Comparison of ENCODE assay signal across 1 cellular context in the genomic region with DNA sequence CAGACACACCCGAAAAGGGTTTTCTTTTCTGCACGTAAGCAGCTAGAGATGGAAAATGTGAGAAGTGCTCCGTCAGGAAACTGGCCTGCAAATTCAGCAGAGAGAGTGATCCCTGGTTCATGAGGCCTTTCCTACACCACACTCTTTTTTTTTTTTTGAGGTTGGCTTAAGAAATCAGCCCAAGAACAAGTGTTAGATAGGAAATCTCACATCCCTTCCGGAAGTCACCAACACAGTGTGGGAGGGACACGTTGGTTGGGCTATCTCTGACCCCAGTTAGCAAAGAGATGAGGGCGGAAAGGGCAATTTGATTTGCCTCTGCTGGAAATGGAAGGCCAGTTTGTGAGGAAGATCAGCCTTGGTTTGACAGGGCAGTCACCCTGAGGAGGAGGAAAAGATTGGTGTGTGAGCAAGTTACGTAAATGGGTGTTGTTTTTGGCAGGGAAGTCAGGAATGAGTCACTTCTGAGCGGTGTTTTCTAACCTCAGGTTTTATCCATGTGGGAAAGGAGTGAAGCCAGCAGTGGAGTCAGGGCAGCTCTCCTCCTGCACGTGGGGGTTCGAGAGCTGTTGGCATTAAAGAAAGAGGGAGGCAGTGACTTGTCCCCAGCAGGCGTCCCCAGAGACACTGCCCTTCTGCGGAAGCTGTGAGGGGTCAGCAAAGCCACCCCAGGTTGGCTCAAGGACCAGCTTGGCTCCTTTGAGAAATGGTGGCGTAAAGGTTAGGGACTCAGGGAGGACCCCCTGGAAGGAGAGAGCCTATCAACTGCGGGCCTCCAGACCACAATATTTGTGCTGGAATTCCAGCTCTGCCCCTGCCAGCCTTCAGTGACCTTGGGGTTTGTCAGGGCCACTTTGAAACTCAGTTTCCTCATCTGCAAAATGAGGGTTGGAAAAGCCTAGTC.
TF ChIP-seq lines count a peak whose summit lies in the region.

No MANE protein-coding gene starts in this region.

TF ChIP-seq in K562, 482 proteins besides CTCF, POLR2A, EP300 and RAD21 (continued from another document and continues in another):
- TF ChIP-seq, protein P1, sequence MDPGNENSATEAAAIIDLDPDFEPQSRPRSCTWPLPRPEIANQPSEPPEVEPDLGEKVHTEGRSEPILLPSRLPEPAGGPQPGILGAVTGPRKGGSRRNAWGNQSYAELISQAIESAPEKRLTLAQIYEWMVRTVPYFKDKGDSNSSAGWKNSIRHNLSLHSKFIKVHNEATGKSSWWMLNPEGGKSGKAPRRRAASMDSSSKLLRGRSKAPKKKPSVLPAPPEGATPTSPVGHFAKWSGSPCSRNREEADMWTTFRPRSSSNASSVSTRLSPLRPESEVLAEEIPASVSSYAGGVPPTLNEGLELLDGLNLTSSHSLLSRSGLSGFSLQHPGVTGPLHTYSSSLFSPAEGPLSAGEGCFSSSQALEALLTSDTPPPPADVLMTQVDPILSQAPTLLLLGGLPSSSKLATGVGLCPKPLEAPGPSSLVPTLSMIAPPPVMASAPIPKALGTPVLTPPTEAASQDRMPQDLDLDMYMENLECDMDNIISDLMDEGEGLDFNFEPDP (CRISPR knock-in tag; IDR thresholded peaks at IDR 0.05), result 0 out of 2 replicates have a peak, but pooled peaks have one; percentile 17
- TF ChIP-seq ZNF586 (CRISPR knock-in tag; conservative IDR thresholded peaks at IDR 0.05) (no peak), HNRNPUL1 (IDR thresholded peaks at IDR 0.05; ENCODE audit: low read length) (no peak), PPARD (CRISPR knock-in tag; IDR thresholded peaks at IDR 0.05) (no peak), PCBP2 (IDR thresholded peaks at IDR 0.05; ENCODE audit: low read depth, low read length, poor library complexity, severe bottlenecking) (no peak), NBN (IDR thresholded peaks at IDR 0.05; ENCODE audit: low read depth) (peak; percentile 93), U2AF1 (optimal IDR thresholded peaks at IDR 0.05; ENCODE audit: low read depth, low read length) (no peak), ILK (tag; IDR thresholded peaks at IDR 0.05; ENCODE audit: borderline replicate concordance, low read depth) (no peak; the same call in 1 of the 2 replicates), TGIF2 (CRISPR knock-in tag; IDR thresholded peaks at IDR 0.05) (no peak), ZBTB7A (IDR thresholded peaks at IDR 0.05; ENCODE audit: borderline replicate concordance, control insufficient read depth, low read depth, low read length) (no peak), DPF2 (IDR thresholded peaks at IDR 0.05) (peak; percentile 96), CCAR2 (IDR thresholded peaks at IDR 0.05; ENCODE audit: low read depth, low read length) (no peak), EHMT2 (IDR thresholded peaks at IDR 0.05) (peak; percentile 87), ZNF77 (CRISPR knock-in tag; IDR thresholded peaks at IDR 0.05) (no peak), STAT5A (IDR thresholded peaks at IDR 0.05; ENCODE audit: borderline replicate concordance, low read length) (peak; percentile 70)
- TF ChIP-seq, protein P2, sequence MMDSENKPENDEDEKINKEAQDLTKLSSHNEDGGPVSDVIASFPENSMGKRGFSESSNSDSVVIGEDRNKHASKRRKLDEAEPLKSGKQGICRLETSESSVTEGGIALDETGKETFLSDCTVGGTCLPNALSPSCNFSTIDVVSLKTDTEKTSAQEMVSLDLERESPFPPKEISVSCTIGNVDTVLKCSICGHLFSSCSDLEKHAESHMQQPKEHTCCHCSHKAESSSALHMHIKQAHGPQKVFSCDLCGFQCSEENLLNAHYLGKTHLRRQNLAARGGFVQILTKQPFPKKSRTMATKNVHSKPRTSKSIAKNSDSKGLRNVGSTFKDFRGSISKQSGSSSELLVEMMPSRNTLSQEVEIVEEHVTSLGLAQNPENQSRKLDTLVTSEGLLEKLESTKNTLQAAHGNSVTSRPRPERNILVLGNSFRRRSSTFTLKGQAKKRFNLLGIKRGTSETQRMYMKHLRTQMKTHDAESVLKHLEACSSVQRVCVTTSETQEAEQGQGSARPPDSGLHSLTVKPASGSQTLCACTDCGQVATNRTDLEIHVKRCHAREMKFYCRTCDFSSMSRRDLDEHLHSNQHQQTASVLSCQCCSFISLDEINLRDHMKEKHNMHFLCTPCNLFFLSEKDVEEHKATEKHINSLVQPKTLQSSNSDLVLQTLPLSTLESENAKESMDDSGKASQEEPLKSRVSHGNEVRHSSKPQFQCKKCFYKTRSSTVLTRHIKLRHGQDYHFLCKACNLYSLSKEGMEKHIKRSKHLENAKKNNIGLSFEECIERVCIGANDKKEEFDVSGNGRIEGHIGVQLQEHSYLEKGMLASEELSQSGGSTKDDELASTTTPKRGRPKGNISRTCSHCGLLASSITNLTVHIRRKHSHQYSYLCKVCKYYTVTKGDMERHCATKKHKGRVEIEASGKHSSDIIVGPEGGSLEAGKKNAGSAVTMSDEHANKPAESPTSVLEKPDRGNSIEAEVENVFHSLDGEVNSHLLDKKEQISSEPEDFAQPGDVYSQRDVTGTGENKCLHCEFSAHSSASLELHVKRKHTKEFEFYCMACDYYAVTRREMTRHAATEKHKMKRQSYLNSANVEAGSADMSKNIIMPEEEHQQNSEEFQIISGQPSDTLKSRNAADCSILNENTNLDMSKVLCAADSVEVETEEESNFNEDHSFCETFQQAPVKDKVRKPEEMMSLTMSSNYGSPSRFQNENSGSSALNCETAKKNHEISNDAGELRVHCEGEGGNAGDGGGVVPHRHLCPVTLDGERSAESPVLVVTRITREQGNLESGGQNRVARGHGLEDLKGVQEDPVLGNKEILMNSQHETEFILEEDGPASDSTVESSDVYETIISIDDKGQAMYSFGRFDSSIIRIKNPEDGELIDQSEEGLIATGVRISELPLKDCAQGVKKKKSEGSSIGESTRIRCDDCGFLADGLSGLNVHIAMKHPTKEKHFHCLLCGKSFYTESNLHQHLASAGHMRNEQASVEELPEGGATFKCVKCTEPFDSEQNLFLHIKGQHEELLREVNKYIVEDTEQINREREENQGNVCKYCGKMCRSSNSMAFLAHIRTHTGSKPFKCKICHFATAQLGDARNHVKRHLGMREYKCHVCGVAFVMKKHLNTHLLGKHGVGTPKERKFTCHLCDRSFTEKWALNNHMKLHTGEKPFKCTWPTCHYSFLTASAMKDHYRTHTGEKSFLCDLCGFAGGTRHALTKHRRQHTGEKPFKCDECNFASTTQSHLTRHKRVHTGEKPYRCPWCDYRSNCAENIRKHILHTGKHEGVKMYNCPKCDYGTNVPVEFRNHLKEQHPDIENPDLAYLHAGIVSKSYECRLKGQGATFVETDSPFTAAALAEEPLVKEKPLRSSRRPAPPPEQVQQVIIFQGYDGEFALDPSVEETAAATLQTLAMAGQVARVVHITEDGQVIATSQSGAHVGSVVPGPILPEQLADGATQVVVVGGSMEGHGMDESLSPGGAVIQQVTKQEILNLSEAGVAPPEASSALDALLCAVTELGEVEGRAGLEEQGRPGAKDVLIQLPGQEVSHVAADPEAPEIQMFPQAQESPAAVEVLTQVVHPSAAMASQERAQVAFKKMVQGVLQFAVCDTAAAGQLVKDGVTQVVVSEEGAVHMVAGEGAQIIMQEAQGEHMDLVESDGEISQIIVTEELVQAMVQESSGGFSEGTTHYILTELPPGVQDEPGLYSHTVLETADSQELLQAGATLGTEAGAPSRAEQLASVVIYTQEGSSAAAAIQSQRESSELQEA (IDR thresholded peaks at IDR 0.05; ENCODE audit: low read depth), result no peak
- TF ChIP-seq, protein P3, sequence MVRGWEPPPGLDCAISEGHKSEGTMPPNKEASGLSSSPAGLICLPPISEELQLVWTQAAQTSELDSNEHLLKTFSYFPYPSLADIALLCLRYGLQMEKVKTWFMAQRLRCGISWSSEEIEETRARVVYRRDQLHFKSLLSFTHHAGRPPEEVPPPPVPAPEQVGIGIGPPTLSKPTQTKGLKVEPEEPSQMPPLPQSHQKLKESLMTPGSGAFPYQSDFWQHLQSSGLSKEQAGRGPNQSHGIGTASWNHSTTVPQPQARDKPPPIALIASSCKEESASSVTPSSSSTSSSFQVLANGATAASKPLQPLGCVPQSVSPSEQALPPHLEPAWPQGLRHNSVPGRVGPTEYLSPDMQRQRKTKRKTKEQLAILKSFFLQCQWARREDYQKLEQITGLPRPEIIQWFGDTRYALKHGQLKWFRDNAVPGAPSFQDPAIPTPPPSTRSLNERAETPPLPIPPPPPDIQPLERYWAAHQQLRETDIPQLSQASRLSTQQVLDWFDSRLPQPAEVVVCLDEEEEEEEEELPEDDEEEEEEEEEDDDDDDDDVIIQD (CRISPR knock-in tag; IDR thresholded peaks at IDR 0.05), result no peak
- TF ChIP-seq, protein P4, sequence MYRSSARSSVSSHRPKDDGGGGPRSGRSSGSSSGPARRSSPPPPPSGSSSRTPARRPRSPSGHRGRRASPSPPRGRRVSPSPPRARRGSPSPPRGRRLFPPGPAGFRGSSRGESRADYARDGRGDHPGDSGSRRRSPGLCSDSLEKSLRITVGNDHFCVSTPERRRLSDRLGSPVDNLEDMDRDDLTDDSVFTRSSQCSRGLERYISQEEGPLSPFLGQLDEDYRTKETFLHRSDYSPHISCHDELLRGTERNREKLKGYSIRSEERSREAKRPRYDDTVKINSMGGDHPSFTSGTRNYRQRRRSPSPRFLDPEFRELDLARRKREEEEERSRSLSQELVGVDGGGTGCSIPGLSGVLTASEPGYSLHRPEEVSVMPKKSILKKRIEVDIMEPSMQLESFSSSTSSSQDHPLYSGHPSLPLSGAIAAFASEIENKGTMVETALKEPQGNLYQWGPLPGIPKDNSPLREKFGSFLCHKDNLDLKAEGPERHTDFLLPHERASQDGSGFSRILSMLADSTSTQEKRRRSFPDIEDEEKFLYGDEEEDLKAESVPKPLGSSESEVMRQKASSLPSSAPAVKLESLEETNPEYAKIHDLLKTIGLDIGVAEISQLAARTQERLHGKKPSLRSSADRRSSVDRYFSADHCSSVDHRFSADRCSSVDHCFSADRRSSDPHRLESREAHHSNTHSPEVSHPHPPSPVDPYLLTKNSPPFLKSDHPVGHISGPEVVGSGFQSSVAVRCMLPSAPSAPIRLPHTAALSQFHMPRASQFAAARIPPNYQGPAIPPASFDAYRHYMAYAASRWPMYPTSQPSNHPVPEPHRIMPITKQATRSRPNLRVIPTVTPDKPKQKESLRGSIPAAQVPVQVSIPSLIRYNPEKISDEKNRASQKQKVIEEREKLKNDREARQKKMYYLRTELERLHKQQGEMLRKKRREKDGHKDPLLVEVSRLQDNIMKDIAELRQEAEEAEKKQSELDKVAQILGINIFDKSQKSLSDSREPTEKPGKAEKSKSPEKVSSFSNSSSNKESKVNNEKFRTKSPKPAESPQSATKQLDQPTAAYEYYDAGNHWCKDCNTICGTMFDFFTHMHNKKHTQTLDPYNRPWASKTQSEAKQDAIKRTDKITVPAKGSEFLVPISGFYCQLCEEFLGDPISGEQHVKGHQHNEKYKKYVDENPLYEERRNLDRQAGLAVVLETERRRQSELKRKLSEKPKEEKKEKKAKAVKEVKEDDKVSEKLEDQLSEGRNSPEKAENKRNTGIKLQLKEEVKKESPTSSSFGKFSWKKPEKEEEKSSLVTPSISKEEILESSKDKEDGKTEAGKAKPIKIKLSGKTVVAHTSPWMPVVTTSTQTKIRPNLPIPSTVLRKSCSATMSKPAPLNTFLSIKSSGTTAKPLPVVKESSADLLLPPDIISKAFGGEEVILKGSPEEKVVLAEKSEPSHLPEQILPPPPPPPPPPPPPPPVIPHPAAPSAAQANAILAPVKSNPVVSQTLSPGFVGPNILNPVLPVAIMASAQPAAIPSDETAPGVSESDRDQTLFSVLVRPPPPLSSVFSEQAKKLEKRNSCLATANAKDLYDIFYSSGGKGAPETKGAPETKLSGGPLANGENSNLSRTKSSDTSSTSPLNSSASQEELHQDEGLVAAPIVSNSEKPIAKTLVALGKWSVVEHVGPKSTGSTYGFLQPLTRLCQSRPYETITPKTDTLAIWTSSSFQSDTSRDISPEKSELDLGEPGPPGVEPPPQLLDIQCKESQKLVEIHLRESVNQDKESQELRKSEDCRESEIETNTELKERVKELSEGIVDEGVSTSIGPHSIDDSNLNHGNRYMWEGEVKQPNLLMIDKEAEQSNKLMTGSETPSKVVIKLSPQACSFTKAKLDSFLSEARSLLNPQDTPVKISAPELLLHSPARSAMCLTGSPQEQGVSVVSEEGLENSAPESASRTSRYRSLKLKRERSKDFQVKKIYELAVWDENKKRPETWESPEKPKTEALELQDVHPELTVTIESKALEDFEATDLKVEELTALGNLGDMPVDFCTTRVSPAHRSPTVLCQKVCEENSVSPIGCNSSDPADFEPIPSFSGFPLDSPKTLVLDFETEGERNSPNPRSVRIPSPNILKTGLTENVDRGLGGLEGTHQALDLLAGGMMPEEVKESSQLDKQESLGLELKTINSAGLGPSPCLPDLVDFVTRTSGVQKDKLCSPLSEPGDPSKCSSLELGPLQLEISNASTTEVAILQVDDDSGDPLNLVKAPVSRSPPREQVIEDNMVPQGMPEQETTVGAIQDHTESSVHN (IDR thresholded peaks at IDR 0.05; ENCODE audit: borderline replicate concordance in 1 of 2, low read depth in 1 of 2), result peak in 1 of 2 experiments; percentile 83; a peak in 2 of 4 replicates
- TF ChIP-seq, protein P5, sequence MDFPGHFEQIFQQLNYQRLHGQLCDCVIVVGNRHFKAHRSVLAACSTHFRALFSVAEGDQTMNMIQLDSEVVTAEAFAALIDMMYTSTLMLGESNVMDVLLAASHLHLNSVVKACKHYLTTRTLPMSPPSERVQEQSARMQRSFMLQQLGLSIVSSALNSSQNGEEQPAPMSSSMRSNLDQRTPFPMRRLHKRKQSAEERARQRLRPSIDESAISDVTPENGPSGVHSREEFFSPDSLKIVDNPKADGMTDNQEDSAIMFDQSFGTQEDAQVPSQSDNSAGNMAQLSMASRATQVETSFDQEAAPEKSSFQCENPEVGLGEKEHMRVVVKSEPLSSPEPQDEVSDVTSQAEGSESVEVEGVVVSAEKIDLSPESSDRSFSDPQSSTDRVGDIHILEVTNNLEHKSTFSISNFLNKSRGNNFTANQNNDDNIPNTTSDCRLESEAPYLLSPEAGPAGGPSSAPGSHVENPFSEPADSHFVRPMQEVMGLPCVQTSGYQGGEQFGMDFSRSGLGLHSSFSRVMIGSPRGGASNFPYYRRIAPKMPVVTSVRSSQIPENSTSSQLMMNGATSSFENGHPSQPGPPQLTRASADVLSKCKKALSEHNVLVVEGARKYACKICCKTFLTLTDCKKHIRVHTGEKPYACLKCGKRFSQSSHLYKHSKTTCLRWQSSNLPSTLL (IDR thresholded peaks at IDR 0.05), result peak; percentile 62; the same call in 1 of the 2 replicates
- TF ChIP-seq, protein P6, sequence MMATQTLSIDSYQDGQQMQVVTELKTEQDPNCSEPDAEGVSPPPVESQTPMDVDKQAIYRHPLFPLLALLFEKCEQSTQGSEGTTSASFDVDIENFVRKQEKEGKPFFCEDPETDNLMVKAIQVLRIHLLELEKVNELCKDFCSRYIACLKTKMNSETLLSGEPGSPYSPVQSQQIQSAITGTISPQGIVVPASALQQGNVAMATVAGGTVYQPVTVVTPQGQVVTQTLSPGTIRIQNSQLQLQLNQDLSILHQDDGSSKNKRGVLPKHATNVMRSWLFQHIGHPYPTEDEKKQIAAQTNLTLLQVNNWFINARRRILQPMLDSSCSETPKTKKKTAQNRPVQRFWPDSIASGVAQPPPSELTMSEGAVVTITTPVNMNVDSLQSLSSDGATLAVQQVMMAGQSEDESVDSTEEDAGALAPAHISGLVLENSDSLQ (IDR thresholded peaks at IDR 0.05), result peak; percentile 85
- TF ChIP-seq, protein P7, sequence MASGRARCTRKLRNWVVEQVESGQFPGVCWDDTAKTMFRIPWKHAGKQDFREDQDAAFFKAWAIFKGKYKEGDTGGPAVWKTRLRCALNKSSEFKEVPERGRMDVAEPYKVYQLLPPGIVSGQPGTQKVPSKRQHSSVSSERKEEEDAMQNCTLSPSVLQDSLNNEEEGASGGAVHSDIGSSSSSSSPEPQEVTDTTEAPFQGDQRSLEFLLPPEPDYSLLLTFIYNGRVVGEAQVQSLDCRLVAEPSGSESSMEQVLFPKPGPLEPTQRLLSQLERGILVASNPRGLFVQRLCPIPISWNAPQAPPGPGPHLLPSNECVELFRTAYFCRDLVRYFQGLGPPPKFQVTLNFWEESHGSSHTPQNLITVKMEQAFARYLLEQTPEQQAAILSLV (tag; IDR thresholded peaks at IDR 0.05), result 0 out of 2 replicates have a peak, but pooled peaks have one; percentile 46
